Comparison of ENCODE assay signal across 8 cellular contexts in the genomic region with DNA sequence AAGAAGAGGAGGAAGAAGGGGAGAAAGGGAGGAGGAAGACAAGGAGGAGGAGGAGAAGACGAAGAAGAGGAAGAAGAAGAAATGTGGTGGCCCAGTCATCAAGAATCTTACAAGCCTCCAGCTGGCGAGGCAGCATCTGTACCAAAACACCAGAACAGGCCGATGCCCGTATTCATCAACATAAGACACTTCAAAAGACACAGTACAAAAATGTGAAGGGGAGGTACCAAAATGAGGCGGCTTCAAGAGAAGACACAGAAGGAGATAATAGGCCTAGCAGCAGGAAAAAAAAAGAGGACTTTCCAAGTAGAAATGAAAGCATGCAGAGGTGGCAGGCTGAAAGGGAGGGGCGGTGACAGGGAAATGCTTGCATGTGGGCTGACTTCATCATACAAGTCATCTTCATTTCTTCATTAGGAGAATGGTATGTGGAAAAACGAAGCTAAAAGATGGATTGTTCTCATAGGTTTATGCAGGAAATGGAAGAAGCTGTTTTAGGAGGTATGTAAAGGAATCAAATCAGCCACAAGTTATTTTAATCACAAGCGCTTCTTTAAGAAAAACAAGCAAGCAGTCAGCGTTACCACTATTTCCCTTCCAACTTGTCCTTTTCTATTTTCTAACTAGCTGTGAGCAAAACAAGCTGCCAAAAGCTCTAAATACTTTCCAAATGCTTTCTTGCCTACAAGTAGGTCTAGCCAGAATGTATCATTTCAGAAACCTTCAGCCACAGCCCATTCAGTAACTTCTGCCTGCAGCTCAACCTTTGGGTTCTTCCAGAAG.
A peak's percentile ranks its signal among the peaks of the same experiment; 100 is the strongest.
DNase-seq lines count a peak whose midpoint lies in the region; ATAC-seq and TF ChIP-seq lines count a peak whose summit lies in the region.

No MANE protein-coding gene starts in this region.

- no peaks in the 10 kb centered on the region for H3K27me3 ChIP-seq in muscle layer of duodenum (ENCODE audit: low read depth, low read length)

- H3K4me1 Mint-ChIP-seq in chondrocyte (ENCODE audit: low read depth): peaks cover 24% of the 10 kb centered on the region

- no peaks in the 10 kb centered on the region for H3K9me3 Mint-ChIP-seq in chondrocyte (ENCODE audit: low read depth)

- no peak overlapping the region for H3K9ac ChIP-seq in SK-N-MC (ENCODE audit: insufficient read length)

- ATAC-seq in GM21619 (IDR thresholded peaks at IDR 0.05; ENCODE audit: unreplicated experiment) (no peak), HG02870 (IDR thresholded peaks at IDR 0.05; ENCODE audit: unreplicated experiment) (no peak)

- DNase-seq in AG10803 (ENCODE audit: low read depth) (peak; percentile 94), SK-N-MC (ENCODE audit: low read depth, low spot score) (no peak), chondrocyte (ENCODE audit: low spot score) (no peak), substantia nigra (lab: John Stamatoyannopoulos, UW) (peak in 2 of 49 donors; percentile 10 to 14), NCI-H2081 (lab: John Stamatoyannopoulos, UW) (no peak)

- H3K36me3 ChIP-seq in SK-N-MC (ENCODE audit: insufficient read depth, low read length) (peaks cover 4% of the 10 kb centered on the region; the same call in 1 of the 2 replicates), muscle layer of duodenum (ENCODE audit: control insufficient read depth in 1 of 2, insufficient read depth in 2 of 2, low read length in 2 of 2) (no peaks in the 10 kb centered on the region)

- H3K27ac ChIP-seq in SK-N-MC: peak overlapping the region; percentile 77; the same call in 1 of the 2 replicates
- peak overlapping the region; percentile 83 for H3K27ac ChIP-seq in muscle layer of duodenum (ENCODE audit: low read length)
- H3K27ac ChIP-seq in substantia nigra (ENCODE audit: low read depth, low read length, poor library complexity, severe bottlenecking): peak overlapping the region; percentile 5

- TF ChIP-seq CTCF in AG10803 (conservative IDR thresholded peaks at IDR 0.05; ENCODE audit: low read length): no peak
- no peak for TF ChIP-seq CTCF in chondrocyte (IDR thresholded peaks at IDR 0.05)

- no peaks in the 10 kb centered on the region for H3K27me3 Mint-ChIP-seq in chondrocyte (ENCODE audit: low read depth)

- peaks cover 7% of the 10 kb centered on the region for H3K36me3 Mint-ChIP-seq in chondrocyte (ENCODE audit: low read depth)

- peaks cover 5 to 11% of the 10 kb centered on the region in 2 donors for H3K4me1 ChIP-seq in muscle layer of duodenum (ENCODE audit: control insufficient read depth in 1 of 2, insufficient read depth in 2 of 2, low read length in 2 of 2)

- H3K9me3 ChIP-seq in SK-N-MC (ENCODE audit: low read depth, low read length) (no peaks in the 10 kb centered on the region), muscle layer of duodenum (ENCODE audit: control insufficient read depth in 1 of 2, low read length in 2 of 2) (no peaks in the 10 kb centered on the region)

- H3K4me3 ChIP-seq in AG10803 (ENCODE audit: low read length) (peak overlapping the region; percentile 46), SK-N-MC (no peak overlapping the region), muscle layer of duodenum (ENCODE audit: low read depth in 1 of 2, low read length in 2 of 2) (peak overlapping the region; percentile 4 to 45)

- peak overlapping the region; percentile 91 for H3K27ac Mint-ChIP-seq in chondrocyte (ENCODE audit: unreplicated experiment)

- peak overlapping the region; percentile 46 for H3K4me3 Mint-ChIP-seq in chondrocyte (ENCODE audit: unreplicated experiment)

Comparison
In these comparisons a context has a peak if more than half of its experiments do, and no peak if none do; other contexts are left out.
1. H3K27ac ChIP-seq: peak in every context shown above with its lines; median percentile 83 in muscle layer of duodenum; 77 in SK-N-MC; 5 in substantia nigra.